Comparison of ENCODE assay signal across 10 cellular contexts in genomic region chr11:62882811-62883496, GRCh38. TPM values are rescaled to one million over a fixed set of nuclear protein-coding genes. Genes with fewer than 3 reads are reported as not detected.
DNase-seq lines count a peak whose midpoint lies in the region; ATAC-seq and TF ChIP-seq lines count a peak whose summit lies in the region.
"Had no signal": no experiment of that assay in that cellular context is flagged by ENCODE, and none has a peak within 500 bp of the region (broad histone marks: within the 10 kb centered on the region; RNA-seq: fewer than 3 reads in every experiment).

No MANE protein-coding gene starts in this region.

- no peak for DNase-seq in DND-41
- no peak for DNase-seq in SJCRH30
- no peak for DNase-seq in esophagus muscularis mucosa (ENCODE audit: extremely low spot score)
- peak; percentile 54 for DNase-seq in posterior vena cava (ENCODE audit: low spot score)
- DNase-seq in superior temporal gyrus (ENCODE audit: extremely low spot score) = no peak
- DNase-seq in HT-29 (ENCODE audit: low spot score) = no peak
- DNase-seq in SKM-1 (lab: John Stamatoyannopoulos, UW; ENCODE audit: unreplicated experiment) = no peak
- DNase-seq in NCI-H1694 treated with DMSO at 0.1 percent for 48 hours (lab: John Stamatoyannopoulos, UW) = no peak
- DNase-seq: activated CD4-positive, alpha-beta T cell treated with anti-CD3 and anti-CD28 coated beads for 1 hour; stimulated activated CD4-positive, alpha-beta T cell treated with anti-CD3 and anti-CD28 coated beads, Interleukin-1b, Interleukin-23, amount 100 ng/mL, for 48 hours had no signal

- 47% methylated on average over 5 of the region's 5 CpGs for WGBS in esophagus muscularis mucosa

- H3K9ac ChIP-seq in DND-41 (ENCODE audit: low read depth, low read length) = peak overlapping the region; percentile 87

- H4K20me1 ChIP-seq in DND-41 (ENCODE audit: insufficient read depth, low read length) = peaks cover 57% of the 10 kb centered on the region

- H3K4me3 ChIP-seq in DND-41 (ENCODE audit: low read depth in 1 of 2, low read length in 2 of 2) (peak overlapping the region; percentile 83 to 92; a peak in 3 of 4 replicates), SJCRH30 (peak overlapping the region; percentile 96), esophagus muscularis mucosa (peak overlapping the region; percentile 72 to 100 (median 95))

- no peak for ATAC-seq in DND-41 (ENCODE audit: insufficient read depth, low read depth)

- TF ChIP-seq CTCF in DND-41 (IDR thresholded peaks at IDR 0.05; ENCODE audit: borderline replicate concordance, extremely low read depth, low read length, poor library complexity, severe bottlenecking) = no peak
- TF ChIP-seq CTCF in esophagus muscularis mucosa (IDR thresholded peaks at IDR 0.05) = no peak

- no peak overlapping the region for H2AFZ ChIP-seq in DND-41 (ENCODE audit: low read depth, low read length)

- peak overlapping the region; percentile 85 for H3K4me2 ChIP-seq in DND-41 (ENCODE audit: insufficient read depth, low read length)

- no peak for TF ChIP-seq EP300 in esophagus muscularis mucosa (IDR thresholded peaks at IDR 0.05)

- intact Hi-C loops in esophagus muscularis mucosa (cut with DNase I) = no loop called here
- intact Hi-C loops in posterior vena cava (cut with DNase I) = no loop called here

- H3K27me3 ChIP-seq in DND-41 (ENCODE audit: insufficient read depth, low read length, poor library complexity) = no peaks in the 10 kb centered on the region
- H3K27me3 ChIP-seq in SJCRH30 = no peaks in the 10 kb centered on the region
- no peaks in the 10 kb centered on the region for H3K27me3 ChIP-seq in esophagus muscularis mucosa

- H3K36me3 ChIP-seq in DND-41 (ENCODE audit: insufficient read depth, low read length) (peaks cover 72% of the 10 kb centered on the region), SJCRH30 (peaks cover 67% of the 10 kb centered on the region), esophagus muscularis mucosa (peaks cover 52 to 57% (median 56%) of the 10 kb centered on the region in 4 donors)

- TF ChIP-seq POLR2A in esophagus muscularis mucosa (IDR thresholded peaks at IDR 0.05; ENCODE audit: low read depth) = no peak

- H3K4me1 ChIP-seq in DND-41 (ENCODE audit: insufficient read depth, low read length) (peaks cover 65% of the 10 kb centered on the region), SJCRH30 (peaks cover 20% of the 10 kb centered on the region), esophagus muscularis mucosa (peaks cover 39 to 81% (median 76%) of the 10 kb centered on the region in 4 donors)

- H3K9me3 ChIP-seq in DND-41 (ENCODE audit: insufficient read depth, low read length, severe bottlenecking) (no peaks in the 10 kb centered on the region), SJCRH30 (replicated peaks) (no peaks in the 10 kb centered on the region), esophagus muscularis mucosa (no peaks in the 10 kb centered on the region)

- peaks cover 85% of the 10 kb centered on the region for H3K79me2 ChIP-seq in DND-41 (ENCODE audit: insufficient read depth, low read length)

- H3K27ac ChIP-seq in DND-41 (ENCODE audit: low read length) (peak overlapping the region; percentile 95), SJCRH30 (no peak overlapping the region), esophagus muscularis mucosa (replicated peaks in 1 of 4) (peak overlapping the region; percentile 94 to 100 (median 99))

RNA-seq across cellular contexts. Expression of gene SLC3A2, which starts 2.3 kb away (rescaled TPM):
- total RNA-seq in SJCRH30 (2014; rRNA removed; shearing (Covaris generic)) = 106 and 109 TPM in 2 replicates
- total RNA-seq in esophagus muscularis mucosa (100 to 1,000 TPM in 1 of 4 donors, 10 to 100 TPM in 3; 53.2 to 123 (median 86.4) TPM), posterior vena cava (100 to 1,000 TPM in 1 of 2 donors, 10 to 100 TPM in 1; 89.4 to 114 TPM)
- total RNA-seq in HT-29 (2014; rRNA removed; shearing (Covaris generic)) = 418 and 438 TPM in 2 replicates

RNA-seq across cellular contexts. Expression of gene CHRM1, which starts 38.2 kb away (rescaled TPM):
- not detected in 2 replicates for total RNA-seq in SJCRH30 (2014; rRNA removed; shearing (Covaris generic))
- total RNA-seq in esophagus muscularis mucosa (under 1 TPM in 2 of 4 donors, not detected in 2; 0.33 to 0.40 TPM), posterior vena cava (not detected)
- 0.18 TPM in 1 of 2 replicates, not detected in the other for total RNA-seq in HT-29 (2014; rRNA removed; shearing (Covaris generic))

RNA-seq across cellular contexts. Expression of gene WDR74, which starts 43.6 kb away (rescaled TPM):
- 46.7 and 50.4 TPM in 2 replicates for total RNA-seq in SJCRH30 (2014; rRNA removed; shearing (Covaris generic))
- total RNA-seq in esophagus muscularis mucosa = 10 to 100 TPM; 18.3 to 53.1 (median 48.1) TPM
- total RNA-seq in posterior vena cava = 10 to 100 TPM; 38.5 to 45.6 TPM
- total RNA-seq in HT-29 (2014; rRNA removed; shearing (Covaris generic)) = 183 and 191 TPM in 2 replicates

RNA-seq across cellular contexts. Expression of gene TEX54, which starts 50.3 kb away (rescaled TPM):
- not detected in 2 replicates for total RNA-seq in SJCRH30 (2014; rRNA removed; shearing (Covaris generic))
- total RNA-seq in esophagus muscularis mucosa (not detected), posterior vena cava (not detected)
- 0.61 TPM in 1 of 2 replicates, not detected in the other for total RNA-seq in HT-29 (2014; rRNA removed; shearing (Covaris generic))

RNA-seq across cellular contexts. Expression of gene STX5, which starts 51.1 kb away (rescaled TPM):
- total RNA-seq in SJCRH30 (2014; rRNA removed; shearing (Covaris generic)) = 22.7 and 27.5 TPM in 2 replicates
- total RNA-seq in esophagus muscularis mucosa (10 to 100 TPM; 22.8 to 31.6 (median 31.6) TPM), posterior vena cava (10 to 100 TPM; 32.8 to 34.0 TPM)
- total RNA-seq in HT-29 (2014; rRNA removed; shearing (Covaris generic)) = 64.6 and 80.6 TPM in 2 replicates
